ENCODE assay signal across 17 cellular contexts in genomic region chr3:16122661-16123060, GRCh38. TPM values are rescaled to one million over a fixed set of nuclear protein-coding genes. Genes with fewer than 3 reads are reported as not detected.
"Had no signal": no experiment of that assay in that cellular context is flagged by ENCODE, and none has a peak within 500 bp of the region (broad histone marks: within the 10 kb centered on the region; RNA-seq: fewer than 3 reads in every experiment).

No MANE protein-coding gene starts in this region.

- H3K4me1 ChIP-seq: body of pancreas, left lung, upper lobe of left lung had no signal

- H3K36me3 ChIP-seq: left lung, neutrophil, ovary, right atrium auricular region, upper lobe of left lung had no signal

- H3K27me3 ChIP-seq: body of pancreas, left lung, neutrophil, ovary, right atrium auricular region, upper lobe of left lung had no signal

- DNase-seq: activated CD4-positive, alpha-beta T cell treated with anti-CD3 and anti-CD28 coated beads for 1 hour; activated gamma-delta T cell treated with Interleukin-2 at 50 U/mL for 16 hours; activated T-cell treated with anti-CD3 and anti-CD28 coated beads, Interleukin-2, amount 50 U/mL, for 1 hour; body of pancreas; central memory CD4-positive, alpha-beta T cell; effector memory CD8-positive, alpha-beta T cell; kidney glomerular epithelial cell; left lung; ovary; psoas muscle; stimulated activated CD4-positive, alpha-beta T cell treated with anti-CD3 and anti-CD28 coated beads, Interleukin-4, amount 100 ng/mL, for 24 hours; stimulated activated naive CD8-positive, alpha-beta T cell treated with anti-CD3 and anti-CD28 coated beads, Interleukin-15, Interleukin-2, amounts not matched to agents 100 U/mL and 50 U/mL, for 24 hours; T-cell; upper lobe of left lung had no signal

- ATAC-seq: body of pancreas; effector memory CD8-positive, alpha-beta T cell; left lung; natural killer cell treated with Interleukin-12 subunit alpha and Interleukin-12 subunit beta and Interleukin-15 and Interleukin-18, amount 100 ng/mL, for 72 hours; psoas muscle; stimulated activated naive CD8-positive, alpha-beta T cell treated with anti-CD3 and anti-CD28 coated beads, Interleukin-15, Interleukin-2, amounts not matched to agents 100 U/mL and 50 U/mL, for 24 hours; T-cell had no signal

- H3K9me3 ChIP-seq: body of pancreas, left lung, neutrophil, ovary, psoas muscle, right atrium auricular region, upper lobe of left lung had no signal

- H3K27ac ChIP-seq: body of pancreas, left lung, neutrophil, ovary, psoas muscle, upper lobe of left lung had no signal

- H3K4me3 ChIP-seq: body of pancreas, left lung, ovary, psoas muscle, right atrium auricular region, upper lobe of left lung had no signal

RNA-seq across cellular contexts. Expression of gene GALNT15, which starts 51.8 kb away (rescaled TPM):
- total RNA-seq: natural killer cell treated with Interleukin-12 subunit alpha and Interleukin-12 subunit beta and Interleukin-15 and Interleukin-18, amount 100 ng/mL, for 72 hours had no signal
